Comparison of ENCODE assay signal across 15 cellular contexts in genomic region chrX:13876652-13877051, GRCh38. TPM values are rescaled to one million over a fixed set of nuclear protein-coding genes. Genes with fewer than 3 reads are reported as not detected.
DNase-seq lines count a peak whose midpoint lies in the region; TF ChIP-seq lines count a peak whose summit lies in the region.
"Had no signal": no experiment of that assay in that cellular context is flagged by ENCODE, and none has a peak within 500 bp of the region (broad histone marks: within the 10 kb centered on the region; RNA-seq: fewer than 3 reads in every experiment).

No MANE protein-coding gene starts in this region.

- H2AFZ ChIP-seq in hepatocyte, result no peak overlapping the region

- no peaks in the 10 kb centered on the region for H3K9me3 ChIP-seq in breast epithelium
- H3K9me3 ChIP-seq in hepatocyte (ENCODE audit: low read depth), result no peaks in the 10 kb centered on the region
- H3K9me3 ChIP-seq: A549, neutrophil had no signal

- intact Hi-C loops in MCF 10A (cut with micrococcal nuclease) (no loop called here), breast epithelium (cut with DNase I; ENCODE audit: low total_unique reads) (no loop called here)

- peaks cover 5% of the 10 kb centered on the region for H3K36me3 Mint-ChIP-seq in MCF 10A (ENCODE audit: insufficient read depth, unreplicated experiment)

- H3K27ac ChIP-seq in breast epithelium, result peak overlapping the region in 1 of 2 donors; percentile 38
- peak overlapping the region; percentile 62 for H3K27ac ChIP-seq in angular gyrus (ENCODE audit: low read depth, low read length)
- H3K27ac ChIP-seq in temporal lobe (ENCODE audit: low read depth, low read length), result peak overlapping the region; percentile 63
- H3K27ac ChIP-seq in hepatocyte, result no peak overlapping the region
- H3K27ac ChIP-seq: A549, neutrophil had no signal

- H4K20me1 ChIP-seq in hepatocyte (ENCODE audit: insufficient read depth, poor library complexity, severe bottlenecking), result no peaks in the 10 kb centered on the region

- no peaks in the 10 kb centered on the region for H3K9me3 Mint-ChIP-seq in MCF 10A (ENCODE audit: unreplicated experiment)

- TF ChIP-seq CTCF in MCF 10A (IDR thresholded peaks at IDR 0.05; ENCODE audit: unreplicated experiment) (no peak), breast epithelium (IDR thresholded peaks at IDR 0.05) (no peak), hepatocyte (IDR thresholded peaks at IDR 0.05; ENCODE audit: poor library complexity) (no peak)

- peaks cover 0 to 55% of the 10 kb centered on the region in 2 donors for H3K27me3 ChIP-seq in breast epithelium
- no peaks in the 10 kb centered on the region for H3K27me3 ChIP-seq in hepatocyte
- H3K27me3 ChIP-seq: neutrophil had no signal

- no peak for TF ChIP-seq POLR2A in breast epithelium (IDR thresholded peaks at IDR 0.05)

- H3K4me1 ChIP-seq in breast epithelium (no peaks in the 10 kb centered on the region), hepatocyte (ENCODE audit: insufficient read depth) (no peaks in the 10 kb centered on the region)
- H3K4me1 ChIP-seq: A549 had no signal

- no peaks in the 10 kb centered on the region for H3K9me2 ChIP-seq in hepatocyte (replicated peaks; ENCODE audit: insufficient read depth)

- BruUV-seq in MCF 10A (replicated peaks; lab: Mats Ljungman, UMichigan), result no TSS peak

- H3K36me3 ChIP-seq in breast epithelium (no peaks in the 10 kb centered on the region), hepatocyte (replicated peaks; ENCODE audit: insufficient read depth, low read depth) (no peaks in the 10 kb centered on the region)
- H3K36me3 ChIP-seq: neutrophil had no signal

- no peak overlapping the region for H3K4me3 Mint-ChIP-seq in MCF 10A (ENCODE audit: unreplicated experiment)
- H3K4me3 Mint-ChIP-seq: activated CD8-positive, alpha-beta T cell treated with anti-CD3 and anti-CD28 coated beads, Interleukin-2, amount 10 ng/mL, durations not matched to agents 7 days and 5 days had no signal

- peaks cover 12% of the 10 kb centered on the region for H3K4me1 Mint-ChIP-seq in MCF 10A (ENCODE audit: insufficient read depth, unreplicated experiment)

- no peak overlapping the region for H3K27ac Mint-ChIP-seq in MCF 10A (ENCODE audit: low read depth, unreplicated experiment)
- H3K27ac Mint-ChIP-seq: activated CD8-positive, alpha-beta T cell treated with anti-CD3 and anti-CD28 coated beads, Interleukin-2, amount 10 ng/mL, durations not matched to agents 7 days and 5 days had no signal

- POLR2A ChIA-PET in MCF 10A (lab: Yijun Ruan, JAX), result interaction anchor here (0.6 to 2.4 kb wide), 2 partner anchors 16 to 40 kb away, joined by 3 to 5 read pairs; no protein-coding TSS in a partner anchor

- 57% methylated on average over 4 of the region's 4 CpGs for WGBS in hepatocyte (ENCODE audit: low lambda C conversion rate, missing lambda C conversion rate)

- no peaks in the 10 kb centered on the region for H3K79me2 ChIP-seq in hepatocyte

- DNase-seq in MCF 10A (ENCODE audit: unreplicated experiment), result peak; percentile 51
- no peak for DNase-seq in breast epithelium (ENCODE audit: low spot score in 2 of 2)
- peak; percentile 47 for DNase-seq in globus pallidus (ENCODE audit: low spot score)
- DNase-seq in hepatocyte (ENCODE audit: low spot score), result no peak
- DNase-seq in NK-92 (lab: John Stamatoyannopoulos, UW; ENCODE audit: unreplicated experiment), result no peak
- no peak for DNase-seq in NCI-H510A treated with DMSO at 0.1 percent for 48 hours (lab: John Stamatoyannopoulos, UW)
- DNase-seq: activated CD8-positive, alpha-beta T cell treated with anti-CD3 and anti-CD28 coated beads, Interleukin-2, amount 10 ng/mL, durations not matched to agents 7 days and 5 days; activated gamma-delta T cell; NCI-H1436; NCI-H69 had no signal

- H3K4me2 ChIP-seq in hepatocyte, result no peak overlapping the region
- H3K4me2 ChIP-seq: A549 had no signal

- CTCF ChIA-PET in MCF 10A (lab: Yijun Ruan, JAX), result interaction anchor here (0.7 to 0.9 kb wide), 2 partner anchors 21 to 219 kb away, joined by 3 to 4 read pairs; no protein-coding TSS in a partner anchor

- peaks cover 29% of the 10 kb centered on the region for H3K27me3 Mint-ChIP-seq in MCF 10A (ENCODE audit: insufficient read depth, unreplicated experiment)

- no peak overlapping the region for H3K4me3 ChIP-seq in breast epithelium
- no peak overlapping the region for H3K4me3 ChIP-seq in hepatocyte
- H3K4me3 ChIP-seq: A549, lung had no signal

RNA-seq across cellular contexts. Expression of gene GPM6B, which starts 59.8 kb away (rescaled TPM):
- total RNA-seq in MCF 10A (2022) (6.9 and 16.3 TPM in 2 replicates), breast epithelium (10 to 100 TPM in 2 of 3 donors, 1 to 10 TPM in 1; 3.4 to 81.7 (median 35.7) TPM), temporal lobe (323 TPM), hepatocyte (4.9 and 9.0 TPM in 2 replicates)
- polyA plus RNA-seq in hepatocyte, result 6.8 and 10.2 TPM in 2 replicates
- total RNA-seq: activated CD8-positive, alpha-beta T cell treated with anti-CD3 and anti-CD28 coated beads, Interleukin-2, amount 10 ng/mL, durations not matched to agents 7 days and 5 days had no signal

Comparison
In these comparisons a context has a peak if more than half of its experiments do, and no peak if none do; other contexts are left out.
1. DNase-seq: peak in MCF 10A (single experiment) and globus pallidus (single experiment); none in breast epithelium (0 of 2), hepatocyte (single experiment), NK-92 (single experiment) and NCI-H510A treated with DMSO at 0.1 percent for 48 hours (single experiment).